12 cellular contexts compared by ENCODE assay signal in genomic region chrX:130524476-130525194, GRCh38.
A peak's percentile ranks its signal among the peaks of the same experiment; 100 is the strongest.
DNase-seq lines count a peak whose midpoint lies in the region; ATAC-seq, FAIRE-seq and TF ChIP-seq lines count a peak whose summit lies in the region.
"Had no signal": no experiment of that assay in that cellular context is flagged by ENCODE, and none has a peak within 500 bp of the region (broad histone marks: within the 10 kb centered on the region; RNA-seq: fewer than 3 reads in every experiment).

No MANE protein-coding gene starts in this region.

- H4K20me1 ChIP-seq in hepatocyte (ENCODE audit: insufficient read depth, poor library complexity, severe bottlenecking) (no peaks in the 10 kb centered on the region), HepG2 (ENCODE audit: insufficient read depth, low read length) (no peaks in the 10 kb centered on the region)

- H3K27me3 ChIP-seq in heart left ventricle: peaks cover 0 to 11% (median 0%) of the 10 kb centered on the region in 9 donors
- H3K27me3 ChIP-seq in suprapubic skin: no peaks in the 10 kb centered on the region
- H3K27me3 ChIP-seq in hepatocyte: no peaks in the 10 kb centered on the region
- no peaks in the 10 kb centered on the region for H3K27me3 ChIP-seq in HepG2 (ENCODE audit: control insufficient read depth in 1 of 2, insufficient read depth in 2 of 2, low read length in 2 of 2)
- H3K27me3 ChIP-seq: transverse colon had no signal

- peak overlapping the region; percentile 43 to 83 (median 79) for H3K4me3 Mint-ChIP-seq in brain
- H3K4me3 Mint-ChIP-seq in mesothelial cell of epicardium: peak overlapping the region; percentile 68
- H3K4me3 Mint-ChIP-seq: activated CD4-positive, alpha-beta T cell treated with anti-CD3 and anti-CD28 coated beads for 36 hours had no signal

- H2AFZ ChIP-seq in hepatocyte: no peak overlapping the region
- H2AFZ ChIP-seq in HepG2 (ENCODE audit: low read length): no peak overlapping the region
- H2AFZ ChIP-seq: PC-9 had no signal

- no peaks in the 10 kb centered on the region for H3K9me3 ChIP-seq in heart left ventricle
- H3K9me3 ChIP-seq in suprapubic skin: no peaks in the 10 kb centered on the region
- no peaks in the 10 kb centered on the region for H3K9me3 ChIP-seq in hepatocyte (ENCODE audit: low read depth)
- no peaks in the 10 kb centered on the region for H3K9me3 ChIP-seq in HepG2 (ENCODE audit: low read length)
- H3K9me3 ChIP-seq: transverse colon had no signal

- H3K27ac Mint-ChIP-seq in brain (peak overlapping the region in 1 of 5 experiments; percentile 74), mesothelial cell of epicardium (no peak overlapping the region)
- H3K27ac Mint-ChIP-seq: activated CD4-positive, alpha-beta T cell treated with anti-CD3 and anti-CD28 coated beads for 36 hours had no signal

- TF ChIP-seq CTCF in heart left ventricle (IDR thresholded peaks at IDR 0.05): no peak
- no peak for TF ChIP-seq CTCF in brain (conservative IDR thresholded peaks at IDR 0.05)
- TF ChIP-seq CTCF in mesothelial cell of epicardium (IDR thresholded peaks at IDR 0.05; ENCODE audit: unreplicated experiment): no peak
- TF ChIP-seq CTCF in suprapubic skin (IDR thresholded peaks at IDR 0.05): no peak
- no peak for TF ChIP-seq CTCF in hepatocyte (IDR thresholded peaks at IDR 0.05; ENCODE audit: poor library complexity)
- no peak for TF ChIP-seq CTCF in HepG2 (CRISPR knock-in tag; IDR thresholded peaks at IDR 0.05)

- POLR2A ChIA-PET in HepG2 (lab: Yijun Ruan, JAX): no interaction called here

- H3K4me3 ChIP-seq in heart left ventricle: peak overlapping the region in 7 of 12 donors; percentile 30 to 51 (median 39)
- H3K4me3 ChIP-seq in suprapubic skin: peak overlapping the region; percentile 42
- H3K4me3 ChIP-seq in hepatocyte: no peak overlapping the region
- H3K4me3 ChIP-seq in HepG2 (replicated peaks in 1 of 3; ENCODE audit: insufficient read depth in 1 of 3, low read depth in 2 of 3, low read length in 3 of 3): no peak overlapping the region
- H3K4me3 ChIP-seq: PC-9 had no signal

- CTCF ChIA-PET in HepG2 (lab: Yijun Ruan, JAX; ENCODE audit: low intra/inter-chr PET ratio, low total read pairs): no interaction called here

- H3K9ac ChIP-seq in HepG2 (ENCODE audit: insufficient read depth, low read depth, low read length): no peak overlapping the region

- H3K4me1 ChIP-seq in heart left ventricle (peaks cover 0 to 6% (median 0%) of the 10 kb centered on the region in 12 donors), suprapubic skin (no peaks in the 10 kb centered on the region), hepatocyte (ENCODE audit: insufficient read depth) (no peaks in the 10 kb centered on the region), HepG2 (ENCODE audit: insufficient read depth, low read length) (no peaks in the 10 kb centered on the region)
- H3K4me1 ChIP-seq: transverse colon had no signal

- H3K4me2 ChIP-seq in hepatocyte: no peak overlapping the region
- H3K4me2 ChIP-seq in HepG2 (ENCODE audit: low read depth, low read length): no peak overlapping the region
- H3K4me2 ChIP-seq: PC-9 had no signal

- ATAC-seq in heart left ventricle: no peak
- ATAC-seq in HepG2: no peak
- ATAC-seq: activated CD4-positive, alpha-beta T cell treated with anti-CD3 and anti-CD28 coated beads for 36 hours had no signal

- FAIRE-seq in HepG2 (lab: Jason Lieb, UNC): no peak

- TF ChIP-seq POLR2A in heart left ventricle (IDR thresholded peaks at IDR 0.05) (no peak), suprapubic skin (IDR thresholded peaks at IDR 0.05) (no peak), HepG2 (IDR thresholded peaks at IDR 0.05; ENCODE audit: insufficient read depth in 1 of 2, low read depth in 2 of 2, low read length in 2 of 2) (no peak)

- no peak overlapping the region for H3K27ac ChIP-seq in heart left ventricle
- no peak overlapping the region for H3K27ac ChIP-seq in suprapubic skin
- H3K27ac ChIP-seq in hepatocyte: no peak overlapping the region
- no peak overlapping the region for H3K27ac ChIP-seq in HepG2 (ENCODE audit: extremely low read length, insufficient read depth, low read length)
- H3K27ac ChIP-seq: PC-9, transverse colon had no signal

- BruUV-seq in HepG2 (replicated peaks; lab: Mats Ljungman, UMichigan): no TSS peak

- intact Hi-C loops in heart left ventricle (cut with DNase I): no loop called here
- intact Hi-C loops in cardiac septum (cut with DNase I): no loop called here
- intact Hi-C loops in HepG2 (cut with micrococcal nuclease; ENCODE audit: unreplicated experiment): no loop called here

- no peak for TF ChIP-seq RAD21 in HepG2 (CRISPR knock-in tag; IDR thresholded peaks at IDR 0.05)

- H3K9me2 ChIP-seq in hepatocyte (replicated peaks; ENCODE audit: insufficient read depth): no peaks in the 10 kb centered on the region

- H3K9me3 Mint-ChIP-seq in brain (peaks cover 0 to 2% (median 0%) of the 10 kb centered on the region in 5 experiments), mesothelial cell of epicardium (peaks cover 16% of the 10 kb centered on the region)

- H3K4me1 Mint-ChIP-seq in brain (no peaks in the 10 kb centered on the region), mesothelial cell of epicardium (no peaks in the 10 kb centered on the region)
- H3K4me1 Mint-ChIP-seq: activated CD4-positive, alpha-beta T cell treated with anti-CD3 and anti-CD28 coated beads for 36 hours had no signal

- no peaks in the 10 kb centered on the region for H3K36me3 ChIP-seq in heart left ventricle
- H3K36me3 ChIP-seq in suprapubic skin: no peaks in the 10 kb centered on the region
- no peaks in the 10 kb centered on the region for H3K36me3 ChIP-seq in hepatocyte (replicated peaks; ENCODE audit: insufficient read depth, low read depth)
- no peaks in the 10 kb centered on the region for H3K36me3 ChIP-seq in HepG2 (replicated peaks in 1 of 2; ENCODE audit: control insufficient read depth in 1 of 2, insufficient read depth in 2 of 2, low read length in 2 of 2)
- H3K36me3 ChIP-seq: transverse colon had no signal

- no peak for TF ChIP-seq EP300 in suprapubic skin (IDR thresholded peaks at IDR 0.05)
- TF ChIP-seq EP300 in HepG2 (IDR thresholded peaks at IDR 0.05; ENCODE audit: low read depth in 2 of 2, low read length in 2 of 2): no peak
- no peak for TF ChIP-seq EP300 in HepG2 (CRISPR knock-in tag; IDR thresholded peaks at IDR 0.05; ENCODE audit: borderline replicate concordance)

- H3K27me3 Mint-ChIP-seq in brain (peaks cover 10% of the 10 kb centered on the region), mesothelial cell of epicardium (ENCODE audit: low read depth) (peaks cover 4% of the 10 kb centered on the region)

- no peak for DNase-seq in heart left ventricle
- DNase-seq in cardiac septum (ENCODE audit: low spot score): no peak
- no peak for DNase-seq in mesothelial cell of epicardium (ENCODE audit: low spot score in 2 of 2, unreplicated experiment in 2 of 2)
- no peak for DNase-seq in suprapubic skin (ENCODE audit: low spot score in 2 of 2)
- no peak for DNase-seq in hepatocyte (ENCODE audit: low spot score)
- no peak for DNase-seq in NCI-H2171 treated with DMSO at 0.1 percent for 48 hours (lab: John Stamatoyannopoulos, UW)
- no peak for DNase-seq in HepG2 (ENCODE audit: low spot score)
- DNase-seq: activated CD4-positive, alpha-beta T cell treated with anti-CD3 and anti-CD28 coated beads for 36 hours; IMR-90; PC-9 had no signal

- in situ Hi-C loops in HepG2 (cut with HindIII; ENCODE audit: extremely low pct_ligation_motif_present, low pct_unique_long_range_greater_than_20kb): no loop called here

- H3K79me2 ChIP-seq in hepatocyte (no peaks in the 10 kb centered on the region), HepG2 (ENCODE audit: insufficient read depth, low read length) (no peaks in the 10 kb centered on the region)

- H3K36me3 Mint-ChIP-seq in brain (no peaks in the 10 kb centered on the region), mesothelial cell of epicardium (no peaks in the 10 kb centered on the region)

- 73 to 81% (median 78%) methylated on average over 6 of the region's 6 CpGs for WGBS in heart left ventricle, 4 donors
- WGBS in suprapubic skin: 72% methylated on average over 6 of the region's 6 CpGs
- WGBS in hepatocyte (ENCODE audit: low lambda C conversion rate, missing lambda C conversion rate): 73% methylated on average over 6 of the region's 6 CpGs
- WGBS in HepG2 (ENCODE audit: low lambda C conversion rate): 26% methylated on average over 6 of the region's 6 CpGs

TF ChIP-seq in HepG2, 621 proteins besides CTCF, POLR2A, EP300 and RAD21 (continues in another document):
- no peak for TF ChIP-seq TP53 (CRISPR knock-in tag; conservative IDR thresholded peaks at IDR 0.05)
- TF ChIP-seq ZNF12 (CRISPR knock-in tag; IDR thresholded peaks at IDR 0.05): no peak
- TF ChIP-seq CBX2 (IDR thresholded peaks at IDR 0.05; ENCODE audit: low read depth, low read length): no peak
- TF ChIP-seq CBX2 (CRISPR knock-in tag; IDR thresholded peaks at IDR 0.05; ENCODE audit: low read depth): no peak
- no peak for TF ChIP-seq ZNF724P (CRISPR knock-in tag; IDR thresholded peaks at IDR 0.05; ENCODE audit: borderline replicate concordance)
- no peak for TF ChIP-seq ZBTB10 (CRISPR knock-in tag; IDR thresholded peaks at IDR 0.05; ENCODE audit: borderline replicate concordance)
- TF ChIP-seq ZNF230 (CRISPR knock-in tag; IDR thresholded peaks at IDR 0.05): no peak
- no peak for TF ChIP-seq ZNF740 (CRISPR knock-in tag; IDR thresholded peaks at IDR 0.05)
- no peak for TF ChIP-seq DNMT3B (CRISPR knock-in tag; conservative IDR thresholded peaks at IDR 0.05)
- no peak for TF ChIP-seq MATR3 (CRISPR knock-in tag; IDR thresholded peaks at IDR 0.05)

Comparison
In these comparisons a context has a peak if more than half of its experiments do, and no peak if none do; other contexts are left out.
1. H3K4me3 ChIP-seq: peak in heart left ventricle (7 of 12) and suprapubic skin (single experiment); none in hepatocyte (single experiment) and HepG2 (0 of 3).